1 cellular context compared by ENCODE assay signal in genomic region chr22:31489632-31490495, GRCh38.
TF ChIP-seq lines count a peak whose summit lies in the region.

A gene with protein sequence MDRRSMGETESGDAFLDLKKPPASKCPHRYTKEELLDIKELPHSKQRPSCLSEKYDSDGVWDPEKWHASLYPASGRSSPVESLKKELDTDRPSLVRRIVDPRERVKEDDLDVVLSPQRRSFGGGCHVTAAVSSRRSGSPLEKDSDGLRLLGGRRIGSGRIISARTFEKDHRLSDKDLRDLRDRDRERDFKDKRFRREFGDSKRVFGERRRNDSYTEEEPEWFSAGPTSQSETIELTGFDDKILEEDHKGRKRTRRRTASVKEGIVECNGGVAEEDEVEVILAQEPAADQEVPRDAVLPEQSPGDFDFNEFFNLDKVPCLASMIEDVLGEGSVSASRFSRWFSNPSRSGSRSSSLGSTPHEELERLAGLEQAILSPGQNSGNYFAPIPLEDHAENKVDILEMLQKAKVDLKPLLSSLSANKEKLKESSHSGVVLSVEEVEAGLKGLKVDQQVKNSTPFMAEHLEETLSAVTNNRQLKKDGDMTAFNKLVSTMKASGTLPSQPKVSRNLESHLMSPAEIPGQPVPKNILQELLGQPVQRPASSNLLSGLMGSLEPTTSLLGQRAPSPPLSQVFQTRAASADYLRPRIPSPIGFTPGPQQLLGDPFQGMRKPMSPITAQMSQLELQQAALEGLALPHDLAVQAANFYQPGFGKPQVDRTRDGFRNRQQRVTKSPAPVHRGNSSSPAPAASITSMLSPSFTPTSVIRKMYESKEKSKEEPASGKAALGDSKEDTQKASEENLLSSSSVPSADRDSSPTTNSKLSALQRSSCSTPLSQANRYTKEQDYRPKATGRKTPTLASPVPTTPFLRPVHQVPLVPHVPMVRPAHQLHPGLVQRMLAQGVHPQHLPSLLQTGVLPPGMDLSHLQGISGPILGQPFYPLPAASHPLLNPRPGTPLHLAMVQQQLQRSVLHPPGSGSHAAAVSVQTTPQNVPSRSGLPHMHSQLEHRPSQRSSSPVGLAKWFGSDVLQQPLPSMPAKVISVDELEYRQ (minus strand): TSS chr22:31489842. CDS start chr22:31488718, 1,124 bp downstream.

TF ChIP-seq in HepG2, 621 proteins besides CTCF, POLR2A, EP300 and RAD21 (continued from another document and continues in another):
- TF ChIP-seq, protein P1, sequence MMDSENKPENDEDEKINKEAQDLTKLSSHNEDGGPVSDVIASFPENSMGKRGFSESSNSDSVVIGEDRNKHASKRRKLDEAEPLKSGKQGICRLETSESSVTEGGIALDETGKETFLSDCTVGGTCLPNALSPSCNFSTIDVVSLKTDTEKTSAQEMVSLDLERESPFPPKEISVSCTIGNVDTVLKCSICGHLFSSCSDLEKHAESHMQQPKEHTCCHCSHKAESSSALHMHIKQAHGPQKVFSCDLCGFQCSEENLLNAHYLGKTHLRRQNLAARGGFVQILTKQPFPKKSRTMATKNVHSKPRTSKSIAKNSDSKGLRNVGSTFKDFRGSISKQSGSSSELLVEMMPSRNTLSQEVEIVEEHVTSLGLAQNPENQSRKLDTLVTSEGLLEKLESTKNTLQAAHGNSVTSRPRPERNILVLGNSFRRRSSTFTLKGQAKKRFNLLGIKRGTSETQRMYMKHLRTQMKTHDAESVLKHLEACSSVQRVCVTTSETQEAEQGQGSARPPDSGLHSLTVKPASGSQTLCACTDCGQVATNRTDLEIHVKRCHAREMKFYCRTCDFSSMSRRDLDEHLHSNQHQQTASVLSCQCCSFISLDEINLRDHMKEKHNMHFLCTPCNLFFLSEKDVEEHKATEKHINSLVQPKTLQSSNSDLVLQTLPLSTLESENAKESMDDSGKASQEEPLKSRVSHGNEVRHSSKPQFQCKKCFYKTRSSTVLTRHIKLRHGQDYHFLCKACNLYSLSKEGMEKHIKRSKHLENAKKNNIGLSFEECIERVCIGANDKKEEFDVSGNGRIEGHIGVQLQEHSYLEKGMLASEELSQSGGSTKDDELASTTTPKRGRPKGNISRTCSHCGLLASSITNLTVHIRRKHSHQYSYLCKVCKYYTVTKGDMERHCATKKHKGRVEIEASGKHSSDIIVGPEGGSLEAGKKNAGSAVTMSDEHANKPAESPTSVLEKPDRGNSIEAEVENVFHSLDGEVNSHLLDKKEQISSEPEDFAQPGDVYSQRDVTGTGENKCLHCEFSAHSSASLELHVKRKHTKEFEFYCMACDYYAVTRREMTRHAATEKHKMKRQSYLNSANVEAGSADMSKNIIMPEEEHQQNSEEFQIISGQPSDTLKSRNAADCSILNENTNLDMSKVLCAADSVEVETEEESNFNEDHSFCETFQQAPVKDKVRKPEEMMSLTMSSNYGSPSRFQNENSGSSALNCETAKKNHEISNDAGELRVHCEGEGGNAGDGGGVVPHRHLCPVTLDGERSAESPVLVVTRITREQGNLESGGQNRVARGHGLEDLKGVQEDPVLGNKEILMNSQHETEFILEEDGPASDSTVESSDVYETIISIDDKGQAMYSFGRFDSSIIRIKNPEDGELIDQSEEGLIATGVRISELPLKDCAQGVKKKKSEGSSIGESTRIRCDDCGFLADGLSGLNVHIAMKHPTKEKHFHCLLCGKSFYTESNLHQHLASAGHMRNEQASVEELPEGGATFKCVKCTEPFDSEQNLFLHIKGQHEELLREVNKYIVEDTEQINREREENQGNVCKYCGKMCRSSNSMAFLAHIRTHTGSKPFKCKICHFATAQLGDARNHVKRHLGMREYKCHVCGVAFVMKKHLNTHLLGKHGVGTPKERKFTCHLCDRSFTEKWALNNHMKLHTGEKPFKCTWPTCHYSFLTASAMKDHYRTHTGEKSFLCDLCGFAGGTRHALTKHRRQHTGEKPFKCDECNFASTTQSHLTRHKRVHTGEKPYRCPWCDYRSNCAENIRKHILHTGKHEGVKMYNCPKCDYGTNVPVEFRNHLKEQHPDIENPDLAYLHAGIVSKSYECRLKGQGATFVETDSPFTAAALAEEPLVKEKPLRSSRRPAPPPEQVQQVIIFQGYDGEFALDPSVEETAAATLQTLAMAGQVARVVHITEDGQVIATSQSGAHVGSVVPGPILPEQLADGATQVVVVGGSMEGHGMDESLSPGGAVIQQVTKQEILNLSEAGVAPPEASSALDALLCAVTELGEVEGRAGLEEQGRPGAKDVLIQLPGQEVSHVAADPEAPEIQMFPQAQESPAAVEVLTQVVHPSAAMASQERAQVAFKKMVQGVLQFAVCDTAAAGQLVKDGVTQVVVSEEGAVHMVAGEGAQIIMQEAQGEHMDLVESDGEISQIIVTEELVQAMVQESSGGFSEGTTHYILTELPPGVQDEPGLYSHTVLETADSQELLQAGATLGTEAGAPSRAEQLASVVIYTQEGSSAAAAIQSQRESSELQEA (CRISPR knock-in tag; IDR thresholded peaks at IDR 0.05; ENCODE audit: not compliant biosample characterization): peak; percentile 41
- no peak for TF ChIP-seq SIX1 (CRISPR knock-in tag; IDR thresholded peaks at IDR 0.05; ENCODE audit: borderline replicate concordance)
- peak; percentile 59; the same call in 1 of the 2 replicates for TF ChIP-seq ZNF879 (CRISPR knock-in tag; IDR thresholded peaks at IDR 0.05)
- peak; percentile 91 for TF ChIP-seq SPEN (CRISPR knock-in tag; IDR thresholded peaks at IDR 0.05; ENCODE audit: low read depth)
- no peak for TF ChIP-seq THRA (CRISPR knock-in tag; IDR thresholded peaks at IDR 0.05; ENCODE audit: borderline replicate concordance)
- TF ChIP-seq ELF4 (CRISPR knock-in tag; IDR thresholded peaks at IDR 0.05; ENCODE audit: borderline replicate concordance): peak; percentile 62; the same call in 1 of the 2 replicates
- peak; percentile 43 for TF ChIP-seq XRCC5 (optimal IDR thresholded peaks at IDR 0.05; ENCODE audit: low read length)
- TF ChIP-seq GLI4 (CRISPR knock-in tag; IDR thresholded peaks at IDR 0.05; ENCODE audit: borderline replicate concordance): peak; percentile 91; the same call in 1 of the 2 replicates
- TF ChIP-seq, protein P2, sequence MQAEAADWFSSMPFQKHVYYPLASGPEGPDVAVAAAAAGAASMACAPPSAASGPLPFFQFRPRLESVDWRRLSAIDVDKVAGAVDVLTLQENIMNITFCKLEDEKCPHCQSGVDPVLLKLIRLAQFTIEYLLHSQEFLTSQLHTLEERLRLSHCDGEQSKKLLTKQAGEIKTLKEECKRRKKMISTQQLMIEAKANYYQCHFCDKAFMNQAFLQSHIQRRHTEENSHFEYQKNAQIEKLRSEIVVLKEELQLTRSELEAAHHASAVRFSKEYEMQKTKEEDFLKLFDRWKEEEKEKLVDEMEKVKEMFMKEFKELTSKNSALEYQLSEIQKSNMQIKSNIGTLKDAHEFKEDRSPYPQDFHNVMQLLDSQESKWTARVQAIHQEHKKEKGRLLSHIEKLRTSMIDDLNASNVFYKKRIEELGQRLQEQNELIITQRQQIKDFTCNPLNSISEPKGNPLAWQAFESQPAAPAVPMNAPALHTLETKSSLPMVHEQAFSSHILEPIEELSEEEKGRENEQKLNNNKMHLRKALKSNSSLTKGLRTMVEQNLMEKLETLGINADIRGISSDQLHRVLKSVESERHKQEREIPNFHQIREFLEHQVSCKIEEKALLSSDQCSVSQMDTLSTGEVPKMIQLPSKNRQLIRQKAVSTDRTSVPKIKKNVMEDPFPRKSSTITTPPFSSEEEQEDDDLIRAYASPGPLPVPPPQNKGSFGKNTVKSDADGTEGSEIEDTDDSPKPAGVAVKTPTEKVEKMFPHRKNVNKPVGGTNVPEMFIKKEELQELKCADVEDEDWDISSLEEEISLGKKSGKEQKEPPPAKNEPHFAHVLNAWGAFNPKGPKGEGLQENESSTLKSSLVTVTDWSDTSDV (CRISPR knock-in tag; IDR thresholded peaks at IDR 0.05): peak; percentile 71; the same call in 1 of the 2 replicates
- peak; percentile 92 for TF ChIP-seq ZNF687 (CRISPR knock-in tag; IDR thresholded peaks at IDR 0.05)
- peak; percentile 37; the same call in 1 of the 2 replicates for TF ChIP-seq ZNF790 (CRISPR knock-in tag; IDR thresholded peaks at IDR 0.05; ENCODE audit: borderline replicate concordance)
- no peak for TF ChIP-seq MBD4 (IDR thresholded peaks at IDR 0.05; ENCODE audit: borderline replicate concordance, low read length)
- TF ChIP-seq ZNF713 (CRISPR knock-in tag; IDR thresholded peaks at IDR 0.05): no peak
- TF ChIP-seq BRD4 (CRISPR knock-in tag; IDR thresholded peaks at IDR 0.05): no peak
- TF ChIP-seq ZBTB25 (CRISPR knock-in tag; IDR thresholded peaks at IDR 0.05): no peak; the same call in 1 of the 2 replicates
- TF ChIP-seq ZNF207 (IDR thresholded peaks at IDR 0.05; ENCODE audit: borderline replicate concordance): no peak
- no peak for TF ChIP-seq RFX3 (CRISPR knock-in tag; IDR thresholded peaks at IDR 0.05)
- no peak; the same call in 1 of the 2 replicates for TF ChIP-seq KLF15 (CRISPR knock-in tag; IDR thresholded peaks at IDR 0.05; ENCODE audit: borderline replicate concordance)
- no peak for TF ChIP-seq SAFB2 (CRISPR knock-in tag; IDR thresholded peaks at IDR 0.05; ENCODE audit: borderline replicate concordance, low read depth)
- TF ChIP-seq ZNF44 (CRISPR knock-in tag; IDR thresholded peaks at IDR 0.05): peak; percentile 92; the same call in 1 of the 2 replicates
- no peak; the same call in 1 of the 2 replicates for TF ChIP-seq NKX3-1 (CRISPR knock-in tag; IDR thresholded peaks at IDR 0.05)
- TF ChIP-seq, protein P3, sequence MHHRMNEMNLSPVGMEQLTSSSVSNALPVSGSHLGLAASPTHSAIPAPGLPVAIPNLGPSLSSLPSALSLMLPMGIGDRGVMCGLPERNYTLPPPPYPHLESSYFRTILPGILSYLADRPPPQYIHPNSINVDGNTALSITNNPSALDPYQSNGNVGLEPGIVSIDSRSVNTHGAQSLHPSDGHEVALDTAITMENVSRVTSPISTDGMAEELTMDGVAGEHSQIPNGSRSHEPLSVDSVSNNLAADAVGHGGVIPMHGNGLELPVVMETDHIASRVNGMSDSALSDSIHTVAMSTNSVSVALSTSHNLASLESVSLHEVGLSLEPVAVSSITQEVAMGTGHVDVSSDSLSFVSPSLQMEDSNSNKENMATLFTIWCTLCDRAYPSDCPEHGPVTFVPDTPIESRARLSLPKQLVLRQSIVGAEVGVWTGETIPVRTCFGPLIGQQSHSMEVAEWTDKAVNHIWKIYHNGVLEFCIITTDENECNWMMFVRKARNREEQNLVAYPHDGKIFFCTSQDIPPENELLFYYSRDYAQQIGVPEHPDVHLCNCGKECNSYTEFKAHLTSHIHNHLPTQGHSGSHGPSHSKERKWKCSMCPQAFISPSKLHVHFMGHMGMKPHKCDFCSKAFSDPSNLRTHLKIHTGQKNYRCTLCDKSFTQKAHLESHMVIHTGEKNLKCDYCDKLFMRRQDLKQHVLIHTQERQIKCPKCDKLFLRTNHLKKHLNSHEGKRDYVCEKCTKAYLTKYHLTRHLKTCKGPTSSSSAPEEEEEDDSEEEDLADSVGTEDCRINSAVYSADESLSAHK (CRISPR knock-in tag; IDR thresholded peaks at IDR 0.05; ENCODE audit: borderline replicate concordance): no peak
- TF ChIP-seq, protein P4, sequence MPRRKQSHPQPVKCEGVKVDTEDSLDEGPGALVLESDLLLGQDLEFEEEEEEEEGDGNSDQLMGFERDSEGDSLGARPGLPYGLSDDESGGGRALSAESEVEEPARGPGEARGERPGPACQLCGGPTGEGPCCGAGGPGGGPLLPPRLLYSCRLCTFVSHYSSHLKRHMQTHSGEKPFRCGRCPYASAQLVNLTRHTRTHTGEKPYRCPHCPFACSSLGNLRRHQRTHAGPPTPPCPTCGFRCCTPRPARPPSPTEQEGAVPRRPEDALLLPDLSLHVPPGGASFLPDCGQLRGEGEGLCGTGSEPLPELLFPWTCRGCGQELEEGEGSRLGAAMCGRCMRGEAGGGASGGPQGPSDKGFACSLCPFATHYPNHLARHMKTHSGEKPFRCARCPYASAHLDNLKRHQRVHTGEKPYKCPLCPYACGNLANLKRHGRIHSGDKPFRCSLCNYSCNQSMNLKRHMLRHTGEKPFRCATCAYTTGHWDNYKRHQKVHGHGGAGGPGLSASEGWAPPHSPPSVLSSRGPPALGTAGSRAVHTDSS (CRISPR knock-in tag; conservative IDR thresholded peaks at IDR 0.05): no peak
- 0 out of 2 replicates have a peak, but pooled peaks have one; percentile 59 for TF ChIP-seq ZNF564 (CRISPR knock-in tag; IDR thresholded peaks at IDR 0.05)
- TF ChIP-seq ZNF34 (CRISPR knock-in tag; IDR thresholded peaks at IDR 0.05; ENCODE audit: borderline replicate concordance): no peak
